ENCODE assay signal across 23 cellular contexts in the genomic region with DNA sequence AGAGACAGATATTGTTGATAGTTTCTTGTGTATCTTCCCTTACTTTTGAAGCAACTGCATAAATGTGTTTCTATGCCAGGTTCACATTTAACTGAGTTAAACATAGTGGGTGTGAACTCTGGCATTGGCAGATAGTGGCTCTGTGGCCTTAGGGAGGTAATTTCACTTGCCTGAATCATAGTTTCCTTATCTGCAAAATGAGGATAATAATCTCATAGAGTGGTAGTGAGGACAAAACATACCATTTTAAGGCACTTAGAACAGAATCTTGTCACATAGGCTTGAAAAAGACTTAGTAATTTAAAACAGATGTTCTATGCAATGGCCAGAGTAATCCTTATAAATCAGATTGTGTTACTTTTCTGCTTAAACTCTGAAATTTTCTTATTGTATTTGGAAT. TPM values are rescaled to one million over a fixed set of nuclear protein-coding genes. Genes with fewer than 3 reads are reported as not detected.
"Had no signal": no experiment of that assay in that cellular context is flagged by ENCODE, and none has a peak within 500 bp of the region (broad histone marks: within the 10 kb centered on the region; RNA-seq: fewer than 3 reads in every experiment).

No MANE protein-coding gene starts in this region.

- H3K27me3 ChIP-seq: neural progenitor cell, sigmoid colon, testis had no signal

- H3K4me1 ChIP-seq: lower lobe of right lung, sigmoid colon, testis had no signal

- DNase-seq: activated gamma-delta T cell treated with Interleukin-2 at 50 U/mL for 16 hours; activated T-cell treated with anti-CD3 and anti-CD28 coated beads, Interleukin-2, amount 50 U/mL, for 1 hour; aorta; caudate nucleus; effector CD4-positive, alpha-beta T cell; foreskin melanocyte; lower lobe of right lung; naive thymus-derived CD8-positive, alpha-beta T cell; retina; sigmoid colon; stimulated activated CD4-positive, alpha-beta T cell treated with anti-CD3 and anti-CD28 coated beads, Interleukin-15, amount 100 ng/mL, for 24 hours; stimulated activated CD4-positive, alpha-beta T cell treated with anti-CD3 and anti-CD28 coated beads, Interleukin-2, amount 100 ng/mL, for 48 hours; stimulated activated naive CD4-positive, alpha-beta T cell; testis had no signal

- H3K27ac ChIP-seq: lower lobe of right lung, neural progenitor cell, sigmoid colon, testis had no signal

- H3K4me3 ChIP-seq: lower lobe of right lung, neural progenitor cell, sigmoid colon, smooth muscle cell, testis had no signal

- ATAC-seq: left lobe of liver; lower lobe of right lung; naive thymus-derived CD8-positive, alpha-beta T cell; WTC11 had no signal

- H2AFZ ChIP-seq: neural progenitor cell had no signal

- H3K9ac ChIP-seq: neural progenitor cell had no signal

- H3K9me3 ChIP-seq: lower lobe of right lung, sigmoid colon, testis had no signal

- H3K36me3 ChIP-seq: lower lobe of right lung, neural progenitor cell, sigmoid colon had no signal

- H3K4me2 ChIP-seq: neural progenitor cell, smooth muscle cell had no signal

RNA-seq across cellular contexts. Expression of gene SYN3, which starts 56.4 kb away (rescaled TPM):
- total RNA-seq: epithelial cell of proximal tubule; fibroblast of lung; kidney epithelial cell; osteoblast; T-helper 2 cell treated with Interferon-gamma antibody and Interleukin-4, amounts not matched to agents 100 ng/mL and 5 ng/mL, for 36 hours had no signal
